In the genomic region with DNA sequence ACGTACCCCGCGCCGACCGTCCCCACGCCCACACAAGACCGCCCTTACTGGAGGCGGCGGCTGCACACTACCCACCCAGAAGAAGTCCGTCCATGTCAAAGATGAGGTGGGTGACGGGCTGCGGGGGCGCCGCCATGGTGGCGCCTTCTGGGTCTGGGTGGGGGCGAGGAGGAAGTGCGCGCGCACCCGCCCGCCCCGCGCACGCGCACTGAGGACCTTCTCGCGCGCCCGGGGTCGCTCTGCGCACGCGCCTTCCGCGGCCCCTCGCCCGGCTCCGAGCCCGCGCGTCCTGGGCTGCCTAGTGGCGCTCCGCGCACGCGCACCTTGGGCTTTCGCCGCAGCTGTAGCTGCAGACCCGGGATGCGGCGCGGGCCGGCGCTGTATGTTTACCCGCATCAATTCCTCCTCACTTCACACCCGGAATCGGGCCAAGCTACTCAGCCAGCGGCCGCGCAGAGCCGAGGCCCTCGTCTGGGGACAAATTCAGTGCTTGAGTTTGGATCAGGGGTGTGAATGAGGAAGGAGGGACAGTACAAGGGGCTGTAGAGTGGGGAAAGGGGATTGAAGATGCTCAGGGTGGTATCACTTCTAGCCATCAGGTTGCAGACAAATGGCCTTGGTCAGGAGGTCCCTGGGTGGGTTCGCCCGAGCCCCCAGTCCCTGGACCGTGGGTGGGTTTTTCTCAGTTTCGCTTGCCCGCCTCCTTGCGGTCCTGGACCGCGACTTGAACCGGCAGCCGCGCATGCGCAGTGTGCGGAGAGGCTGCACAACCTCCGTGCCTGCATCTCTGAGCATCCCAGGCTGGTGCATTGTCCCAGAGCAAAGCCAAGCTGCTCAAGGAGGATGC, we compare ENCODE assay signal across 8 cellular contexts. TPM values are rescaled to one million over a fixed set of nuclear protein-coding genes. Genes with fewer than 3 reads are reported as not detected.
A peak's percentile ranks its signal among the peaks of the same experiment; 100 is the strongest.
DNase-seq lines count a peak whose midpoint lies in the region; ATAC-seq and TF ChIP-seq lines count a peak whose summit lies in the region.

Gene PUDP (minus strand): TSS at position 176 of the 847 bp plus-strand sequence. CDS start 40 bp downstream, at position 136.

- ATAC-seq in HG02840 (IDR thresholded peaks at IDR 0.05; ENCODE audit: low FRiP score, unreplicated experiment), result peak; percentile 79
- ATAC-seq in psoas muscle, result peak; percentile 91 to 94 (median 92)

- H3K9me3 Mint-ChIP-seq in T-helper 1 cell treated with Interleukin-12 subunit alpha and Interleukin-12 subunit beta and Interleukin-4 antibody, amounts not matched to agents 30 μg/mL and 1 μg/mL, for 36 hours, result no peaks in the 10 kb centered on the region

- peak within 1 kb of the TSS; percentile 82 for H3K4me3 ChIP-seq in left ventricle myocardium inferior
- peak within 1 kb of the TSS; percentile 89 for H3K4me3 ChIP-seq in psoas muscle

- TF ChIP-seq POLR2A in GM15510 (IDR thresholded peaks at IDR 0.05; ENCODE audit: borderline replicate concordance, extremely low read depth, insufficient read length), result peak; percentile 89

- peak within 1 kb of the TSS; percentile 81 for H3K4me3 Mint-ChIP-seq in T-helper 1 cell treated with Interleukin-12 subunit alpha and Interleukin-12 subunit beta and Interleukin-4 antibody, amounts not matched to agents 30 μg/mL and 1 μg/mL, for 36 hours

- TF ChIP-seq CTCF in left ventricle myocardium inferior (IDR thresholded peaks at IDR 0.05; ENCODE audit: borderline replicate concordance), result peak; percentile 39
- peak; percentile 22 for TF ChIP-seq CTCF in psoas muscle (IDR thresholded peaks at IDR 0.05)

- no peaks in the 10 kb centered on the region for H3K27me3 Mint-ChIP-seq in T-helper 1 cell treated with Interleukin-12 subunit alpha and Interleukin-12 subunit beta and Interleukin-4 antibody, amounts not matched to agents 30 μg/mL and 1 μg/mL, for 36 hours (ENCODE audit: low read depth)

- no peaks in the 10 kb centered on the region for H3K27me3 ChIP-seq in left ventricle myocardium inferior (ENCODE audit: low read depth)
- no peaks in the 10 kb centered on the region for H3K27me3 ChIP-seq in psoas muscle (ENCODE audit: insufficient read depth in 3 of 3, low read length in 2 of 3)

- peaks cover 9% of the 10 kb centered on the region for H3K4me1 Mint-ChIP-seq in T-helper 1 cell treated with Interleukin-12 subunit alpha and Interleukin-12 subunit beta and Interleukin-4 antibody, amounts not matched to agents 30 μg/mL and 1 μg/mL, for 36 hours (ENCODE audit: low read depth)

- intact Hi-C loops in left ventricle myocardium inferior (cut with micrococcal nuclease), result no loop called here
- intact Hi-C loops in psoas muscle (cut with DNase I), result no loop called here

- H3K36me3 Mint-ChIP-seq in T-helper 1 cell treated with Interleukin-12 subunit alpha and Interleukin-12 subunit beta and Interleukin-4 antibody, amounts not matched to agents 30 μg/mL and 1 μg/mL, for 36 hours (ENCODE audit: low read depth), result peaks cover 2% of the 10 kb centered on the region

- peak within 1 kb of the TSS; percentile 94 for H3K27ac ChIP-seq in left ventricle myocardium inferior (replicated peaks)
- H3K27ac ChIP-seq in psoas muscle, result peak within 1 kb of the TSS; percentile 96

- H3K36me3 ChIP-seq in left ventricle myocardium inferior (no peaks in the 10 kb centered on the region), psoas muscle (ENCODE audit: insufficient read depth in 1 of 2, low read depth in 1 of 2) (no peaks in the 10 kb centered on the region)

- H3K27ac Mint-ChIP-seq in T-helper 1 cell treated with Interleukin-12 subunit alpha and Interleukin-12 subunit beta and Interleukin-4 antibody, amounts not matched to agents 30 μg/mL and 1 μg/mL, for 36 hours, result peak within 1 kb of the TSS; percentile 86

- H3K4me1 ChIP-seq in left ventricle myocardium inferior (peaks cover 8% of the 10 kb centered on the region), psoas muscle (peaks cover 15% of the 10 kb centered on the region)

- peak; percentile 30 for DNase-seq in NCI-H1436 treated with DMSO at 0.1 percent for 48 hours (lab: John Stamatoyannopoulos, UW)
- peak; percentile 56 for DNase-seq in amniotic epithelial cell (ENCODE audit: low read depth)
- peak; percentile 82 for DNase-seq in left ventricle myocardium inferior
- peak; percentile 91 to 96 for DNase-seq in psoas muscle
- peak; percentile 89 for DNase-seq in ureter (ENCODE audit: low spot score)

- H3K9me3 ChIP-seq in left ventricle myocardium inferior (replicated peaks), result no peaks in the 10 kb centered on the region
- no peaks in the 10 kb centered on the region for H3K9me3 ChIP-seq in psoas muscle

- WGBS in psoas muscle, 3 donors, result 0 to 1% (median 1%) methylated on average over 46 to 73 of the region's 76 CpGs

RNA-seq across cellular contexts. Expression of gene PUDP, which starts in this region (rescaled TPM):
- 27.1 TPM for total RNA-seq in left ventricle myocardium inferior
- 10 to 100 TPM; 21.2 to 34.0 (median 33.3) TPM for total RNA-seq in psoas muscle
- 10 to 100 TPM; 17.2 to 21.4 (median 18.5) TPM for polyA plus RNA-seq in psoas muscle
- 33.7 TPM for total RNA-seq in ureter

Comparison
In these comparisons a context has a peak if more than half of its experiments do, and no peak if none do; other contexts are left out.
1. Peak in every context shown above with its lines: DNase-seq, ATAC-seq, H3K4me3 ChIP-seq and H3K27ac ChIP-seq.
2. DNase-seq: peak in every context shown above with its lines; median percentile 94 in psoas muscle; 89 in ureter; 82 in left ventricle myocardium inferior; 56 in amniotic epithelial cell; 30 in NCI-H1436 treated with DMSO at 0.1 percent for 48 hours.